21 cellular contexts compared by ENCODE assay signal in the genomic region with DNA sequence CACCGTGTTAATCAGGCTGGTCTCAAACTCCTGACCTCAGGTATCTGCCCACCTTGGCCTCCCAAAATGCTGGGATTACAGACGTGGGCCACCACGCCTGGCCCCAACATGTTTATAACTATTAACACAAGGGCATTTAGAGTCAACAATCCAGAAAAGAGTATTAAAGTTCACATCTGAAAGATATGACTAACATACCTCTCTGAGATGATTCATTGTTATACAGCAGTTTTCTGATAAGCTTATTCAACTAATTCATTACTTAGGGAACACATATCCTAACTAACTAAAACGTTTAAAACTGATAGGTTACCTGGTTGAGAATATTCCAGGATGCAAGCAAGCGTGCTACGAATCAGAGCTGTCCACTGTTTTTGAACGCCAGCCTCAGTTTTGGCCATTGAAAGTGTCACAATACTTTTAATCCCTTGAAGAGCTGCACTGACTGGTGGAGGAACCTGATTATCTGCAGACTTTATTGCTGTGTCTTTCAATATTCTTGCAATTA. TPM values are rescaled to one million over a fixed set of nuclear protein-coding genes. Genes with fewer than 3 reads are reported as not detected.
DNase-seq lines count a peak whose midpoint lies in the region; ATAC-seq, FAIRE-seq and TF ChIP-seq lines count a peak whose summit lies in the region.
"Had no signal": no experiment of that assay in that cellular context is flagged by ENCODE, and none has a peak within 500 bp of the region (broad histone marks: within the 10 kb centered on the region; RNA-seq: fewer than 3 reads in every experiment).

No MANE protein-coding gene starts in this region.

- no peak for ATAC-seq in activated naive CD8-positive, alpha-beta T cell treated with anti-CD3 and anti-CD28 coated beads, Interleukin-2, amount 50 U/mL, for 24 hours
- no peak for ATAC-seq in HG02678 (IDR thresholded peaks at IDR 0.05; ENCODE audit: unreplicated experiment)
- no peak for ATAC-seq in HG02870 (IDR thresholded peaks at IDR 0.05; ENCODE audit: unreplicated experiment)
- ATAC-seq: activated T-cell treated with anti-CD3 and anti-CD28 coated beads, Interleukin-2, amount 50 U/mL, for 4 hours; sciatic nerve; stimulated activated naive B cell treated with anti-CD40 and anti-IgM and Interleukin-4, amounts not matched to agents 10 μg/mL and 1 μg/mL and 100 μg/mL, for 72 hours; WTC11 had no signal

- H3K27me3 Mint-ChIP-seq in activated naive CD8-positive, alpha-beta T cell treated with anti-CD3 and anti-CD28 coated beads, Interleukin-2, amount 50 U/mL, for 24 hours: no peaks in the 10 kb centered on the region
- H3K27me3 Mint-ChIP-seq: activated naive CD4-positive, alpha-beta T cell treated with anti-CD3 and anti-CD28 coated beads, Interleukin-2, amount 50 U/mL, for 24 hours; stimulated activated naive B cell treated with anti-CD40 and anti-IgM and Interleukin-4, amounts not matched to agents 10 μg/mL and 1 μg/mL and 100 μg/mL, for 72 hours had no signal

- peak overlapping the region; percentile 23 for H3K27ac ChIP-seq in urinary bladder (ENCODE audit: low read depth)
- H3K27ac ChIP-seq: thyroid gland had no signal

- H3K9me3 Mint-ChIP-seq in activated naive CD8-positive, alpha-beta T cell treated with anti-CD3 and anti-CD28 coated beads, Interleukin-2, amount 50 U/mL, for 24 hours: no peaks in the 10 kb centered on the region
- H3K9me3 Mint-ChIP-seq: activated naive CD4-positive, alpha-beta T cell treated with anti-CD3 and anti-CD28 coated beads, Interleukin-2, amount 50 U/mL, for 24 hours; activated T-cell treated with anti-CD3 and anti-CD28 coated beads, Interleukin-2, amount 50 U/mL, for 4 hours; stimulated activated naive B cell treated with anti-CD40 and anti-IgM and Interleukin-4, amounts not matched to agents 10 μg/mL and 1 μg/mL and 100 μg/mL, for 72 hours; T-helper 2 cell treated with Interferon-gamma antibody and Interleukin-4, amounts not matched to agents 5 μg/mL and 100 μg/mL, for 36 hours had no signal

- no peak overlapping the region for H3K4me3 ChIP-seq in fibroblast of pulmonary artery (replicated peaks; ENCODE audit: low read depth, low read length)
- no peak overlapping the region for H3K4me3 ChIP-seq in urinary bladder (ENCODE audit: low read depth, low read length)
- H3K4me3 ChIP-seq: MG63, thyroid gland had no signal

- H3K36me3 Mint-ChIP-seq in activated naive CD8-positive, alpha-beta T cell treated with anti-CD3 and anti-CD28 coated beads, Interleukin-2, amount 50 U/mL, for 24 hours (ENCODE audit: low read depth): peaks cover 28% of the 10 kb centered on the region

- FAIRE-seq in HTR-8/SVneo (lab: Jason Lieb, UNC): peak; percentile 33

- H3K36me3 ChIP-seq in urinary bladder (ENCODE audit: insufficient read depth): peaks cover 2% of the 10 kb centered on the region

- 83% methylated on average over 7 of the region's 7 CpGs for WGBS in urinary bladder

- H3K4me1 Mint-ChIP-seq in activated naive CD8-positive, alpha-beta T cell treated with anti-CD3 and anti-CD28 coated beads, Interleukin-2, amount 50 U/mL, for 24 hours: peaks cover 9% of the 10 kb centered on the region
- H3K4me1 Mint-ChIP-seq: WTC11 had no signal

- H3K4me1 ChIP-seq in urinary bladder (ENCODE audit: insufficient read depth): no peaks in the 10 kb centered on the region
- H3K4me1 ChIP-seq: Caco-2, thyroid gland had no signal

- no peak overlapping the region for H3K4me3 Mint-ChIP-seq in activated naive CD8-positive, alpha-beta T cell treated with anti-CD3 and anti-CD28 coated beads, Interleukin-2, amount 50 U/mL, for 24 hours
- H3K4me3 Mint-ChIP-seq: activated naive CD4-positive, alpha-beta T cell treated with anti-CD3 and anti-CD28 coated beads, Interleukin-2, amount 50 U/mL, for 24 hours; activated T-cell treated with anti-CD3 and anti-CD28 coated beads, Interleukin-2, amount 50 U/mL, for 4 hours; stimulated activated naive B cell treated with anti-CD40 and anti-IgM and Interleukin-4, amounts not matched to agents 10 μg/mL and 1 μg/mL and 100 μg/mL, for 72 hours; T-helper 2 cell treated with Interferon-gamma antibody and Interleukin-4, amounts not matched to agents 5 μg/mL and 100 μg/mL, for 36 hours; WTC11 had no signal

- DNase-seq in HTR-8/SVneo (ENCODE audit: insufficient read length, low spot score) (peak; percentile 7), amniotic epithelial cell (ENCODE audit: low read depth) (peak; percentile 54), fibroblast of pulmonary artery (ENCODE audit: low read depth) (peak; percentile 13)
- DNase-seq in activated naive CD8-positive, alpha-beta T cell treated with anti-CD3 and anti-CD28 coated beads, Interleukin-2, amount 50 U/mL, for 24 hours: no peak
- DNase-seq: activated T-cell treated with anti-CD3 and anti-CD28 coated beads, Interleukin-2, amount 50 U/mL, for 4 hours; AML-193; Caco-2; cortex of kidney; EL; MG63; NCI-H1436 treated with DMSO at 0.1 percent for 48 hours; NCI-H2171; stimulated activated naive B cell treated with anti-CD40 and anti-IgM and Interleukin-4, amounts not matched to agents 10 μg/mL and 1 μg/mL and 100 μg/mL, for 72 hours; thyroid gland had no signal

- H3K27ac Mint-ChIP-seq in activated naive CD8-positive, alpha-beta T cell treated with anti-CD3 and anti-CD28 coated beads, Interleukin-2, amount 50 U/mL, for 24 hours: no peak overlapping the region
- H3K27ac Mint-ChIP-seq: activated naive CD4-positive, alpha-beta T cell treated with anti-CD3 and anti-CD28 coated beads, Interleukin-2, amount 50 U/mL, for 24 hours; T-helper 2 cell treated with Interferon-gamma antibody and Interleukin-4, amounts not matched to agents 5 μg/mL and 100 μg/mL, for 36 hours; WTC11 had no signal

- TF ChIP-seq CTCF in fibroblast of pulmonary artery (IDR thresholded peaks at IDR 0.05; ENCODE audit: low read length, missing control alignments): no peak

RNA-seq across cellular contexts. Expression of gene STRN, which starts 34.0 kb away (rescaled TPM):
- total RNA-seq in urinary bladder: 34.9 TPM
- polyA plus RNA-seq in urinary bladder: 8.2 TPM
